In the genomic region with DNA sequence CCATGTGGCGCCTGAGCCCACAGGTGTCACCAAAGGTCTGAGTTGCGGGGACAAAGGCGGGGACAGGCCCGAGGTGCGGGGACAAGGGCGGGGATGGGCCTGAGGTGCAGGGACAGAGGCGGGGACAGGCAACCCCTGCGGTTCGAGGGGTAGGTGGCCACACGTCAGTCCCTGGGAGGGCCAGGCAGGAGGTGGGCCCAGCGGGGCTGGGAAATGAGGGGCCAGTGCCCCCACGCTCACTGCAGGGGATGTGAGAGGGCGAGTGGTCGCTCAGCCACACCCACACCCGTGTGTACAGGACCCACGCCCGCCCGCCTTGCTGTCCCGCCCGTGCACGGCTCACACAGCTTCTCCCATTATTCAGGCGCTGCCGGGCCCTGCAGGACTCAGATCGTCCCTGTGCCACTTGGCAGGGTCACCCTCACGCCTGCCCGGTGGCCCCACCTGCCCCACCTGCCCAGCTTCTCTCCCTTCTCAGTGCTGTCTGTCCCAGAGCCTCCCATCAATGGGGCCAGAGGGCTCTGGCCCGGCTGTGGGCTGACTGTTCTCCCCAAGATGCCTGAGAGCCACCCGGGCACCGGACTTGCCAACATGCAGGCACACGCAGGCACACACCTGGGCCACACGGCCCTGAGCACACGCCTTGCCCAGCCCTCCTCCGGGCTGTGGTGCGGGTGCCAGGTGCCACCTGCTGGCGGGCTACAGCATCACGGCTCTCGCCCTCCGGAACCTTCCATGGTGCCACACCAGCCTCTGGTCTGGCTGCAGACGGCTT, we compare ENCODE assay signal across 9 cellular contexts. TPM values are rescaled to one million over a fixed set of nuclear protein-coding genes. Genes with fewer than 3 reads are reported as not detected.
A peak's percentile ranks its signal among the peaks of the same experiment; 100 is the strongest.
DNase-seq lines count a peak whose midpoint lies in the region; ATAC-seq, FAIRE-seq and TF ChIP-seq lines count a peak whose summit lies in the region.
"Had no signal": no experiment of that assay in that cellular context is flagged by ENCODE, and none has a peak within 500 bp of the region (broad histone marks: within the 10 kb centered on the region; RNA-seq: fewer than 3 reads in every experiment).

No MANE protein-coding gene starts in this region.

- TF ChIP-seq CTCF in LNCAP (IDR thresholded peaks at IDR 0.05) (peak; percentile 95), gastroesophageal sphincter (IDR thresholded peaks at IDR 0.05) (peak in 3 of 4 experiments; percentile 73 to 87 (median 86)), pancreas (IDR thresholded peaks at IDR 0.05) (peak; percentile 86 to 95 (median 90)), type B pancreatic cell (conservative IDR thresholded peaks at IDR 0.05) (peak; percentile 94)

- no peaks in the 10 kb centered on the region for H3K9me3 ChIP-seq in gastroesophageal sphincter
- H3K9me3 ChIP-seq in pancreas: no peaks in the 10 kb centered on the region

- no peak overlapping the region for H3K4me3 Mint-ChIP-seq in type B pancreatic cell
- H3K4me3 Mint-ChIP-seq: stimulated activated naive CD8-positive, alpha-beta T cell treated with anti-CD3 and anti-CD28 coated beads, Interleukin-15, Interleukin-2, amounts not matched to agents 100 ng/mL and 50 ng/mL, for 24 hours had no signal

- TF ChIP-seq POLR2A in gastroesophageal sphincter (IDR thresholded peaks at IDR 0.05): no peak

- no peaks in the 10 kb centered on the region for H3K9me3 Mint-ChIP-seq in type B pancreatic cell
- H3K9me3 Mint-ChIP-seq: stimulated activated naive CD8-positive, alpha-beta T cell treated with anti-CD3 and anti-CD28 coated beads, Interleukin-15, Interleukin-2, amounts not matched to agents 100 ng/mL and 50 ng/mL, for 24 hours had no signal

- H3K4me3 ChIP-seq in gastroesophageal sphincter (no peak overlapping the region), pancreas (no peak overlapping the region)

- ATAC-seq in GM18873 (IDR thresholded peaks at IDR 0.05; ENCODE audit: low FRiP score, unreplicated experiment) (peak; percentile 55), gastroesophageal sphincter (peak; percentile 70), pancreas (peak; percentile 95 to 99 (median 96))

- 62 to 83% methylated on average over 1 to 14 of the region's 39 CpGs for WGBS in gastroesophageal sphincter (ENCODE audit: low coverage in 1 of 2), 2 donors
- WGBS in pancreas, 2 donors: 39 to 40% methylated on average over 31 to 39 of the region's 39 CpGs

- peaks cover 87% of the 10 kb centered on the region for H3K27me3 ChIP-seq in gastroesophageal sphincter
- no peaks in the 10 kb centered on the region for H3K27me3 ChIP-seq in pancreas

- H3K36me3 Mint-ChIP-seq in type B pancreatic cell: no peaks in the 10 kb centered on the region

- in situ Hi-C loops in ACHN (cut with HindIII; ENCODE audit: low pct_ligation_motif_present, low pct_unique_long_range_greater_than_20kb, low sequenced_read_pairs): no loop called here

- peak; percentile 64 for DNase-seq in ACHN
- peak; percentile 53 for DNase-seq in RPMI7951 (ENCODE audit: low read depth)
- DNase-seq in activated T-helper 9 cell treated with anti-CD3 and anti-CD28 coated beads, Interleukin-2, amount 50 U/mL, for 16 hours (ENCODE audit: low read depth): peak; percentile 57
- DNase-seq in pancreas: peak; percentile 68 to 96 (median 90)
- no peak for DNase-seq in type B pancreatic cell (ENCODE audit: extremely low spot score, unreplicated experiment)

- no peaks in the 10 kb centered on the region for H3K36me3 ChIP-seq in gastroesophageal sphincter
- H3K36me3 ChIP-seq in pancreas: no peaks in the 10 kb centered on the region

- intact Hi-C loops in pancreas (cut with DNase I): loop anchor here in 2 of 3 donors (2.0 to 10.0 kb wide), 3 partner anchors 126 to 204 kb away; partner anchors contain the start of gene AP2A2 (in 1 of the 2)

- H3K4me1 Mint-ChIP-seq in type B pancreatic cell (ENCODE audit: unreplicated experiment): peaks cover 4% of the 10 kb centered on the region

- no peak overlapping the region for H3K27ac ChIP-seq in gastroesophageal sphincter
- H3K27ac ChIP-seq in pancreas: no peak overlapping the region

- FAIRE-seq in pancreas (lab: Jason Lieb, UNC): no peak

- no peak for TF ChIP-seq EP300 in gastroesophageal sphincter (IDR thresholded peaks at IDR 0.05)

- H3K4me1 ChIP-seq in gastroesophageal sphincter (peaks cover 0 to 8% (median 0%) of the 10 kb centered on the region in 3 donors), pancreas (peaks cover 0 to 12% (median 5%) of the 10 kb centered on the region in 3 donors)

- H3K27me3 Mint-ChIP-seq in type B pancreatic cell: peaks cover 7% of the 10 kb centered on the region

- no peak overlapping the region for H3K27ac Mint-ChIP-seq in type B pancreatic cell
- H3K27ac Mint-ChIP-seq: stimulated activated naive CD8-positive, alpha-beta T cell treated with anti-CD3 and anti-CD28 coated beads, Interleukin-15, Interleukin-2, amounts not matched to agents 100 ng/mL and 50 ng/mL, for 24 hours had no signal

RNA-seq across cellular contexts. Expression of gene MUC6, which starts 14.2 kb away (rescaled TPM):
- total RNA-seq in RPMI7951 (2014; rRNA removed; shearing (Covaris generic)): under 0.01 and 0.10 TPM in 2 replicates
- total RNA-seq in gastroesophageal sphincter (under 1 TPM in 1 of 4 donors, not detected in 3; 0.77 TPM), pancreas (10 to 100 TPM; 25.5 to 99.7 (median 92.2) TPM), type B pancreatic cell (ENCODE audit: low replicate concordance) (0.38 and 0.46 TPM in 2 replicates)
- polyA plus RNA-seq in pancreas: 100 to 1,000 TPM; 155 to 239 TPM

RNA-seq across cellular contexts. Expression of gene MUC2, which starts 23.9 kb away (rescaled TPM):
- not detected in 2 replicates for total RNA-seq in RPMI7951 (2014; rRNA removed; shearing (Covaris generic))
- under 1 TPM in 1 of 4 donors, not detected in 3; 0.08 TPM for total RNA-seq in gastroesophageal sphincter
- under 1 TPM in 2 of 6 donors, not detected in 4; 0.03 to 0.57 TPM for total RNA-seq in pancreas
- under 1 TPM; 0.04 to 0.05 TPM for polyA plus RNA-seq in pancreas
- total RNA-seq in type B pancreatic cell (ENCODE audit: low replicate concordance): 1.5 and 2.7 TPM in 2 replicates

Comparison
In these comparisons a context has a peak if more than half of its experiments do, and no peak if none do; other contexts are left out.
1. RNA of gene MUC6, which starts 14.2 kb away (total RNA-seq): 25.5 to 99.7 TPM in pancreas; 0.38 to 0.46 TPM in type B pancreatic cell, under 0.01 to 0.10 TPM in RPMI7951 and 0.77 TPM in gastroesophageal sphincter; every median in the first group is over 10 times any median in the second.
2. Peak in every context shown above with its lines, with median percentiles within 50 percentile points of each other: ATAC-seq and CTCF ChIP-seq.